Comparison of ENCODE assay signal across 11 cellular contexts in the genomic region with DNA sequence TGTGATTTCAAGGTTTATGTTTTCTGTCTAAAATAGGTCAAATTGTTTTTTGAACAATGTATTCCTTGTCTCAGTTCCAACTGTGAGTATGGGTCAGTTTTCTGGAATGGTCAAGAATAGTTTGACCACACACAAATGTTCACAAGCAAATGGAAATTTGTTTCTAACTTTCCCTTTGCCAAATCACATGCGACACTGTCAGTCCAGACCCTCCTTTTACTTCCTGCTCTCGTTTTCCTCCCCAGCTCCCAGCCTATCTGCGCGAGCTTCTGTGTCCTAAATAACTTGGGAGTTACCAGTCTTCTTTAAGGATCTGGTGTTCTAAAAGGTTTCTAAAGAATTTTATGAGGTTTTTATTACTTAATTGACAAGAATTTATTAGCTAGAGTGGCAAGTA.
DNase-seq lines count a peak whose midpoint lies in the region; TF ChIP-seq lines count a peak whose summit lies in the region.
"Had no signal": no experiment of that assay in that cellular context is flagged by ENCODE, and none has a peak within 500 bp of the region (broad histone marks: within the 10 kb centered on the region; RNA-seq: fewer than 3 reads in every experiment).

No MANE protein-coding gene starts in this region.

- POLR2A ChIA-PET in RWPE1 (lab: Yijun Ruan, JAX; ENCODE audit: low non-redundant PET) = no interaction called here

- TF ChIP-seq CTCF in suprapubic skin (IDR thresholded peaks at IDR 0.05) (no peak), RWPE1 (conservative IDR thresholded peaks at IDR 0.05; ENCODE audit: low read depth) (no peak)

- H3K27ac ChIP-seq in cingulate gyrus (ENCODE audit: low read depth, low read length) = peak overlapping the region; percentile 12
- peak overlapping the region; percentile 59 for H3K27ac ChIP-seq in suprapubic skin
- H3K27ac ChIP-seq in RWPE1 = no peak overlapping the region

- H3K9me3 ChIP-seq in suprapubic skin = no peaks in the 10 kb centered on the region

- CTCF ChIA-PET in RWPE1 (lab: Yijun Ruan, JAX) = no interaction called here

- H3K27me3 ChIP-seq in suprapubic skin = no peaks in the 10 kb centered on the region

- peak overlapping the region; percentile 32 for H3K4me3 ChIP-seq in suprapubic skin

- H3K36me3 ChIP-seq in suprapubic skin = no peaks in the 10 kb centered on the region

- TF ChIP-seq POLR2A in suprapubic skin (IDR thresholded peaks at IDR 0.05) = no peak

- no peak for TF ChIP-seq EP300 in suprapubic skin (IDR thresholded peaks at IDR 0.05)

- DNase-seq in LoVo (ENCODE audit: low spot score) (peak; percentile 35), medulla oblongata (ENCODE audit: extremely low spot score) (peak; percentile 65), suprapubic skin (ENCODE audit: low spot score in 2 of 2) (no peak), RWPE1 (ENCODE audit: low spot score) (no peak), NCI-H446 (lab: John Stamatoyannopoulos, UW) (no peak), COLO668 (lab: John Stamatoyannopoulos, UW; ENCODE audit: unreplicated experiment) (no peak), DMS 273 (lab: John Stamatoyannopoulos, UW; ENCODE audit: unreplicated experiment) (no peak)
- DNase-seq: activated naive CD4-positive, alpha-beta T cell treated with anti-CD3 and anti-CD28 coated beads for 36 hours; GOT3; SIG-M5 had no signal

- H3K4me1 ChIP-seq in suprapubic skin = peaks cover 10% of the 10 kb centered on the region

- WGBS in suprapubic skin = 20% methylated on average over 4 of the region's 4 CpGs

Comparison
In these comparisons a context has a peak if more than half of its experiments do, and no peak if none do; other contexts are left out.
1. DNase-seq: peak in LoVo (single experiment) and medulla oblongata (single experiment); none in suprapubic skin (0 of 2), RWPE1 (single experiment), NCI-H446 (0 of 2), COLO668 (single experiment) and DMS 273 (single experiment).